Comparison of ENCODE assay signal across 34 cellular contexts in genomic region chr3:180284331-180285110, GRCh38.
A peak's percentile ranks its signal among the peaks of the same experiment; 100 is the strongest.
DNase-seq lines count a peak whose midpoint lies in the region; ATAC-seq, FAIRE-seq and TF ChIP-seq lines count a peak whose summit lies in the region.
"Had no signal": no experiment of that assay in that cellular context is flagged by ENCODE, and none has a peak within 500 bp of the region (broad histone marks: within the 10 kb centered on the region; RNA-seq: fewer than 3 reads in every experiment).

No MANE protein-coding gene starts in this region.

- no peaks in the 10 kb centered on the region for H3K4me1 ChIP-seq in IMR-90 (ENCODE audit: control insufficient read depth, insufficient read depth, low read length)
- no peaks in the 10 kb centered on the region for H3K4me1 ChIP-seq in astrocyte (ENCODE audit: insufficient read depth, low read length)
- no peaks in the 10 kb centered on the region for H3K4me1 ChIP-seq in A673 (ENCODE audit: insufficient read depth, low read length, poor library complexity, severe bottlenecking)
- H3K4me1 ChIP-seq: A549, BE2C, heart left ventricle, left ventricle myocardium inferior, neural progenitor cell, right lobe of liver, tibial nerve had no signal

- H3K9me3 ChIP-seq in IMR-90 (ENCODE audit: control insufficient read depth, insufficient read depth, low read length) (peaks cover 2% of the 10 kb centered on the region; the same call in 1 of the 2 replicates), astrocyte (ENCODE audit: insufficient read depth, low read depth, low read length) (no peaks in the 10 kb centered on the region), A673 (ENCODE audit: low read depth, low read length, poor library complexity, severe bottlenecking) (no peaks in the 10 kb centered on the region)
- H3K9me3 ChIP-seq: A549, BE2C, heart left ventricle, left ventricle myocardium inferior, right lobe of liver, tibial nerve had no signal

- H3K23ac ChIP-seq in IMR-90 (ENCODE audit: low read depth, low read length) = no peak overlapping the region

- H3K79me1 ChIP-seq in IMR-90 (ENCODE audit: low read depth in 1 of 2, low read length in 2 of 2) = no peaks in the 10 kb centered on the region

- no peaks in the 10 kb centered on the region for H3K9me1 ChIP-seq in IMR-90 (ENCODE audit: insufficient read depth, low read length)

- no peak for TF ChIP-seq POLR2A in IMR-90 (IDR thresholded peaks at IDR 0.05; ENCODE audit: low read depth, low read length)

- TF ChIP-seq RAD21 in IMR-90 (IDR thresholded peaks at IDR 0.05; ENCODE audit: low read length) = no peak

- H3K27ac ChIP-seq in IMR-90 (ENCODE audit: insufficient read depth, low read length) (no peak overlapping the region), astrocyte (ENCODE audit: low read depth, low read length) (no peak overlapping the region), A673 (ENCODE audit: low read depth, low read length, poor library complexity, severe bottlenecking) (no peak overlapping the region)
- H3K27ac ChIP-seq: A549, foreskin keratinocyte, heart left ventricle, left ventricle myocardium inferior, neural progenitor cell, right lobe of liver, tibial nerve had no signal

- H3K9ac ChIP-seq in IMR-90 (ENCODE audit: low read depth, low read length) (no peak overlapping the region), astrocyte (ENCODE audit: low read length) (no peak overlapping the region)
- H3K9ac ChIP-seq: neural progenitor cell had no signal

- H2BK5ac ChIP-seq in IMR-90 (ENCODE audit: low read depth, low read length, poor library complexity, severe bottlenecking) = no peak overlapping the region

- no peaks in the 10 kb centered on the region for H3K79me2 ChIP-seq in astrocyte (ENCODE audit: insufficient read depth, low read length)

- no peak overlapping the region for H4K91ac ChIP-seq in IMR-90 (ENCODE audit: insufficient read depth, low read depth, low read length)

- dilution Hi-C loops in IMR-90 (cut with HindIII; ENCODE audit: low sequenced_read_pairs, unreplicated experiment) = no loop called here

- H2BK15ac ChIP-seq in IMR-90 (ENCODE audit: low read depth, low read length) = no peak overlapping the region

- no peaks in the 10 kb centered on the region for H3K27me3 ChIP-seq in IMR-90 (ENCODE audit: control insufficient read depth, insufficient read depth, low read length)
- no peaks in the 10 kb centered on the region for H3K27me3 ChIP-seq in astrocyte (ENCODE audit: insufficient read depth, low read length)
- peaks cover 4% of the 10 kb centered on the region for H3K27me3 ChIP-seq in A673 (replicated peaks; ENCODE audit: insufficient read depth, low read depth, low read length, poor library complexity)
- H3K27me3 ChIP-seq: BE2C, foreskin keratinocyte, heart left ventricle, neural progenitor cell, right lobe of liver, tibial nerve had no signal

- FAIRE-seq in astrocyte (lab: Jason Lieb, UNC) = no peak
- FAIRE-seq: A549, GM12892, keratinocyte had no signal

- H3K9me3 Mint-ChIP-seq in astrocyte (ENCODE audit: unreplicated experiment) = no peaks in the 10 kb centered on the region
- H3K9me3 Mint-ChIP-seq in activated T-helper 17 cell treated with anti-CD3 and anti-CD28 coated beads, Interleukin-2, amount 50 U/mL, for 72 hours = no peaks in the 10 kb centered on the region
- H3K9me3 Mint-ChIP-seq: CD8-positive, alpha-beta T cell; neural progenitor cell had no signal

- no peak overlapping the region for H3K14ac ChIP-seq in IMR-90 (replicated peaks; ENCODE audit: low read depth, low read length)

- H3K18ac ChIP-seq in IMR-90 (ENCODE audit: low read depth, low read length) = no peak overlapping the region

- CTCF ChIA-PET in IMR-90 (lab: Yijun Ruan, JAX) = no interaction called here
- CTCF ChIA-PET in A673 (lab: Charles Lee) = no interaction called here

- no peak overlapping the region for H3K4me3 Mint-ChIP-seq in astrocyte (ENCODE audit: unreplicated experiment)
- H3K4me3 Mint-ChIP-seq in activated T-helper 17 cell treated with anti-CD3 and anti-CD28 coated beads, Interleukin-2, amount 50 U/mL, for 72 hours = no peak overlapping the region
- H3K4me3 Mint-ChIP-seq: activated CD8-positive, alpha-beta T cell treated with anti-CD3 and anti-CD28 coated beads, Interleukin-2, amount 10 ng/mL, durations not matched to agents 7 days and 5 days; activated naive CD8-positive, alpha-beta T cell; CD8-positive, alpha-beta T cell; IgD-negative memory B cell; neural progenitor cell had no signal

- no peaks in the 10 kb centered on the region for H3K4me1 Mint-ChIP-seq in astrocyte (ENCODE audit: low read depth, unreplicated experiment)
- H3K4me1 Mint-ChIP-seq in activated T-helper 17 cell treated with anti-CD3 and anti-CD28 coated beads, Interleukin-2, amount 50 U/mL, for 72 hours = no peaks in the 10 kb centered on the region
- H3K4me1 Mint-ChIP-seq: neural progenitor cell had no signal

- in situ Hi-C loops in IMR-90 (cut with MboI; ENCODE audit: low sequenced_read_pairs) = no loop called here

- H4K5ac ChIP-seq in IMR-90 (ENCODE audit: low read depth, low read length) = no peak overlapping the region

- H3K36me3 ChIP-seq in IMR-90 (ENCODE audit: control insufficient read depth, insufficient read depth, low read length) (no peaks in the 10 kb centered on the region), astrocyte (ENCODE audit: insufficient read depth, low read length) (no peaks in the 10 kb centered on the region), A673 (ENCODE audit: insufficient read depth, low read length, poor library complexity, severe bottlenecking) (no peaks in the 10 kb centered on the region)
- H3K36me3 ChIP-seq: BE2C, heart left ventricle, left ventricle myocardium inferior, neural progenitor cell, right lobe of liver, tibial nerve had no signal

- H2AK5ac ChIP-seq in IMR-90 (ENCODE audit: low read depth, low read length) = no peak overlapping the region

- H3K4ac ChIP-seq in IMR-90 (ENCODE audit: low read depth, low read length) = no peak overlapping the region

- no peak overlapping the region for H3K4me3 ChIP-seq in IMR-90 (ENCODE audit: insufficient read depth, low read depth, low read length)
- H3K4me3 ChIP-seq in astrocyte (ENCODE audit: insufficient read depth, low read depth, low read length) = no peak overlapping the region
- H3K4me3 ChIP-seq in A673 (ENCODE audit: low read depth, low read length, poor library complexity, severe bottlenecking) = no peak overlapping the region
- H3K4me3 ChIP-seq: A549, heart left ventricle, left ventricle myocardium inferior, neural progenitor cell, right lobe of liver, tibial nerve had no signal

- no peak overlapping the region for H2BK120ac ChIP-seq in IMR-90 (ENCODE audit: low read depth, low read length)

- ATAC-seq in IMR-90 (ENCODE audit: low read depth) (no peak), GM18520 (IDR thresholded peaks at IDR 0.05; ENCODE audit: unreplicated experiment) (no peak)
- ATAC-seq in activated T-helper 17 cell treated with anti-CD3 and anti-CD28 coated beads, Interleukin-2, amount 50 U/mL, for 72 hours (replicated peaks) = no peak
- ATAC-seq: A549; activated CD8-positive, alpha-beta T cell treated with anti-CD3 and anti-CD28 coated beads, Interleukin-2, amount 10 ng/mL, durations not matched to agents 7 days and 5 days; CD8-positive, alpha-beta T cell; foreskin keratinocyte; heart left ventricle; right lobe of liver had no signal

- no peak overlapping the region for H3K4me2 ChIP-seq in IMR-90 (ENCODE audit: low read depth, low read length)
- no peak overlapping the region for H3K4me2 ChIP-seq in astrocyte (ENCODE audit: low read length)
- H3K4me2 ChIP-seq: A549, neural progenitor cell had no signal

- H2AK9ac ChIP-seq in IMR-90 (replicated peaks; ENCODE audit: low read depth, low read length, poor library complexity) = no peak overlapping the region

- H2BK20ac ChIP-seq in IMR-90 (ENCODE audit: low read depth, low read length) = no peak overlapping the region

- intact Hi-C loops in IMR-90 (cut with micrococcal nuclease) (no loop called here), A673 (cut with micrococcal nuclease; ENCODE audit: unreplicated experiment) (no loop called here)

- H4K8ac ChIP-seq in IMR-90 (ENCODE audit: low read depth in 2 of 2, low read length in 2 of 2) = no peak overlapping the region

- no peaks in the 10 kb centered on the region for H3K36me3 Mint-ChIP-seq in astrocyte (ENCODE audit: low read depth, unreplicated experiment)
- no peaks in the 10 kb centered on the region for H3K36me3 Mint-ChIP-seq in activated T-helper 17 cell treated with anti-CD3 and anti-CD28 coated beads, Interleukin-2, amount 50 U/mL, for 72 hours (ENCODE audit: low read depth)
- H3K36me3 Mint-ChIP-seq: activated naive CD8-positive, alpha-beta T cell; CD8-positive, alpha-beta T cell; IgD-negative memory B cell; neural progenitor cell had no signal

- no peak overlapping the region for H3K56ac ChIP-seq in IMR-90 (ENCODE audit: extremely low read depth, insufficient read depth, low read length)

- POLR2A ChIA-PET in IMR-90 (lab: Charles Lee; ENCODE audit: unreplicated experiment) = no interaction called here
- POLR2A ChIA-PET in A673 (lab: Charles Lee; ENCODE audit: low non-redundant PET) = no interaction called here

- DNase-seq in EL (peak; percentile 7), IMR-90 (peak; percentile 50), astrocyte (ENCODE audit: low read depth) (peak; percentile 51), myocyte (ENCODE audit: low read depth) (peak; percentile 47), A673 (ENCODE audit: low spot score) (no peak)
- DNase-seq in stimulated activated CD4-positive, alpha-beta T cell treated with anti-CD3 and anti-CD28 coated beads, Interleukin-1b, Interleukin-23, amount 100 ng/mL, for 48 hours = no peak
- DNase-seq: activated CD8-positive, alpha-beta T cell treated with anti-CD3 and anti-CD28 coated beads, Interleukin-2, amount 10 ng/mL, durations not matched to agents 7 days and 5 days; activated effector memory CD4-positive, alpha-beta T cell treated with Interleukin-2 at 50 U/mL for 16 hours; activated T-cell treated with anti-CD3 and anti-CD28 coated beads for 4 hours; BE2C; CD8-positive, alpha-beta T cell; DMS 273 treated with DMSO at 0.1 percent for 48 hours; foreskin keratinocyte; heart left ventricle; left ventricle myocardium inferior; mesendoderm; NCI-H1417 treated with DMSO at 0.1 percent for 48 hours; NCI-H2081; NCI-H226; NCI-H69; right lobe of liver; Right ventricle myocardium superior; stimulated activated CD4-positive, alpha-beta T cell treated with anti-CD3 and anti-CD28 coated beads, Interleukin-12 subunit alpha, Interleukin-12 subunit beta, amount 100 ng/mL, for 4 hours; stimulated activated CD4-positive, alpha-beta T cell treated with anti-CD3 and anti-CD28 coated beads, Interleukin-4, amount 100 ng/mL, for 1 hour; T-helper 2 cell had no signal

- H3K27ac Mint-ChIP-seq in astrocyte (ENCODE audit: unreplicated experiment) = no peak overlapping the region
- H3K27ac Mint-ChIP-seq in activated T-helper 17 cell treated with anti-CD3 and anti-CD28 coated beads, Interleukin-2, amount 50 U/mL, for 72 hours = no peak overlapping the region
- H3K27ac Mint-ChIP-seq: activated CD8-positive, alpha-beta T cell treated with anti-CD3 and anti-CD28 coated beads, Interleukin-2, amount 10 ng/mL, durations not matched to agents 7 days and 5 days; activated naive CD8-positive, alpha-beta T cell; CD8-positive, alpha-beta T cell; IgD-negative memory B cell; neural progenitor cell had no signal

- TF ChIP-seq CTCF in IMR-90 (conservative IDR thresholded peaks at IDR 0.05; ENCODE audit: low read depth, low read length) (no peak), astrocyte (IDR thresholded peaks at IDR 0.05; ENCODE audit: insufficient read depth, low read depth, low read length) (no peak), A673 (conservative IDR thresholded peaks at IDR 0.05; ENCODE audit: low read depth, low read length) (no peak)

- no TSS peak for BruUV-seq in IMR-90 (replicated peaks; lab: Mats Ljungman, UMichigan)
- no TSS peak for BruUV-seq in A673 (replicated peaks; lab: Mats Ljungman, UMichigan)

- H3K27me3 Mint-ChIP-seq in astrocyte (ENCODE audit: low read depth, unreplicated experiment) = no peaks in the 10 kb centered on the region
- no peaks in the 10 kb centered on the region for H3K27me3 Mint-ChIP-seq in activated T-helper 17 cell treated with anti-CD3 and anti-CD28 coated beads, Interleukin-2, amount 50 U/mL, for 72 hours

- H2AFZ ChIP-seq in IMR-90 (replicated peaks; ENCODE audit: low read length, poor library complexity) = no peak overlapping the region
- no peak overlapping the region for H2AFZ ChIP-seq in astrocyte (ENCODE audit: low read depth, low read length)
- H2AFZ ChIP-seq: neural progenitor cell had no signal

- no CpG with 5 or more reads among the region's 2 CpGs for WGBS in IMR-90 (ENCODE audit: extremely low coverage in 2 of 2, insufficient read length in 1 of 2), 2 experiments

- H4K20me1 ChIP-seq in IMR-90 (ENCODE audit: insufficient read depth, low read length) (no peaks in the 10 kb centered on the region), astrocyte (ENCODE audit: insufficient read depth, low read length) (no peaks in the 10 kb centered on the region)

Comparison
In these comparisons a context has a peak if more than half of its experiments do, and no peak if none do; other contexts are left out.
1. DNase-seq: peak in EL (single experiment), IMR-90 (single experiment), astrocyte (single experiment) and myocyte (single experiment); none in A673 (single experiment) and stimulated activated CD4-positive, alpha-beta T cell treated with anti-CD3 and anti-CD28 coated beads, Interleukin-1b, Interleukin-23, amount 100 ng/mL, for 48 hours (single experiment).